13 cellular contexts compared by ENCODE assay signal in genomic region chr4:79603681-79604080, GRCh38.
DNase-seq lines count a peak whose midpoint lies in the region; ATAC-seq, FAIRE-seq and TF ChIP-seq lines count a peak whose summit lies in the region.
"Had no signal": no experiment of that assay in that cellular context is flagged by ENCODE, and none has a peak within 500 bp of the region (broad histone marks: within the 10 kb centered on the region; RNA-seq: fewer than 3 reads in every experiment).

No MANE protein-coding gene starts in this region.

- H3K4me2 ChIP-seq in BLaER1 = peak overlapping the region; percentile 64
- 0 out of 2 replicates have a peak overlapping the region, but pooled peaks have one; percentile 2 for H3K4me2 ChIP-seq in OCI-LY7 (ENCODE audit: low read length)
- no peak overlapping the region for H3K4me2 ChIP-seq in mesenchymal stem cell (ENCODE audit: low read length, poor library complexity, severe bottlenecking)

- no peaks in the 10 kb centered on the region for H3K79me1 ChIP-seq in mesenchymal stem cell (replicated peaks; ENCODE audit: low read length, poor library complexity, severe bottlenecking)

- H4K8ac ChIP-seq in mesenchymal stem cell (ENCODE audit: low read length) = no peak overlapping the region

- peaks cover 0 to 2% (median 0%) of the 10 kb centered on the region in 3 donors for H3K27me3 Mint-ChIP-seq in immature natural killer cell (ENCODE audit: low read depth in 3 of 3)

- H2AFZ ChIP-seq in OCI-LY7 (ENCODE audit: low read length) (peak overlapping the region; percentile 7; the same call in 1 of the 2 replicates), mesenchymal stem cell (ENCODE audit: low read depth, low read length) (no peak overlapping the region)

- peaks cover 0 to 9% (median 5%) of the 10 kb centered on the region in 6 donors for H3K9me3 Mint-ChIP-seq in immature natural killer cell

- H3K9me2 ChIP-seq in OCI-LY7 (ENCODE audit: insufficient read depth, low read length) = no peaks in the 10 kb centered on the region

- ATAC-seq in GM18868 (IDR thresholded peaks at IDR 0.05; ENCODE audit: unreplicated experiment) = peak; percentile 72
- peak; percentile 63 for ATAC-seq in HG02973 (IDR thresholded peaks at IDR 0.05; ENCODE audit: unreplicated experiment)
- ATAC-seq in HG03521 (IDR thresholded peaks at IDR 0.05; ENCODE audit: unreplicated experiment) = no peak

- H3K4me1 Mint-ChIP-seq in immature natural killer cell = no peaks in the 10 kb centered on the region

- H2AK5ac ChIP-seq in mesenchymal stem cell (ENCODE audit: low read length, severe bottlenecking) = no peak overlapping the region

- no peak overlapping the region for H3K18ac ChIP-seq in mesenchymal stem cell (ENCODE audit: low read depth in 1 of 2, low read length in 2 of 2)

- H3K4me3 ChIP-seq in BLaER1 (no peak overlapping the region), OCI-LY7 (ENCODE audit: low read depth, low read length, poor library complexity, severe bottlenecking) (no peak overlapping the region), mesenchymal stem cell (ENCODE audit: insufficient read depth in 1 of 2, low read depth in 1 of 2, low read length in 2 of 2) (no peak overlapping the region)
- H3K4me3 ChIP-seq: colonic mucosa had no signal

- no peak overlapping the region for H3K4ac ChIP-seq in mesenchymal stem cell (ENCODE audit: low read depth in 1 of 2, low read length in 2 of 2)

- no peak overlapping the region for H2BK15ac ChIP-seq in mesenchymal stem cell (ENCODE audit: low read depth, poor library complexity, severe bottlenecking)

- no peak overlapping the region for H2BK120ac ChIP-seq in mesenchymal stem cell (ENCODE audit: low read depth, low read length)

- 85% methylated on average over 5 of the region's 5 CpGs for WGBS in mesenchymal stem cell

- CTCF ChIA-PET in OCI-LY7 (lab: Charles Lee; ENCODE audit: unreplicated experiment) = no interaction called here

- BruUV-seq in OCI-LY7 (replicated peaks; lab: Mats Ljungman, UMichigan) = no TSS peak

- DNase-seq in OCI-LY7 (ENCODE audit: low spot score) = peak; percentile 2
- no peak for DNase-seq in immature natural killer cell
- DNase-seq in mesenchymal stem cell = no peak
- DNase-seq in GM12891 (ENCODE audit: insufficient read length, low spot score) = no peak
- DNase-seq: activated effector memory CD4-positive, alpha-beta T cell treated with Interleukin-2 at 50 U/mL for 16 hours; BE2C; colonic mucosa; NCI-H526; T1000 had no signal

- no peaks in the 10 kb centered on the region for H3K36me3 Mint-ChIP-seq in immature natural killer cell

- H3K27me3 ChIP-seq in BLaER1 = no peaks in the 10 kb centered on the region
- no peaks in the 10 kb centered on the region for H3K27me3 ChIP-seq in mesenchymal stem cell (ENCODE audit: control insufficient read depth in 1 of 2, insufficient read depth in 1 of 2, low read length in 2 of 2)
- H3K27me3 ChIP-seq: BE2C, colonic mucosa had no signal

- no peak overlapping the region for H3K27ac Mint-ChIP-seq in immature natural killer cell

- H3K4me3 Mint-ChIP-seq in immature natural killer cell = no peak overlapping the region

- H3K9me3 ChIP-seq in BLaER1 (no peaks in the 10 kb centered on the region), OCI-LY7 (ENCODE audit: low read length) (no peaks in the 10 kb centered on the region), mesenchymal stem cell (ENCODE audit: control insufficient read depth, low read length) (no peaks in the 10 kb centered on the region)
- H3K9me3 ChIP-seq: BE2C, colonic mucosa had no signal

- no peaks in the 10 kb centered on the region for H3K36me3 ChIP-seq in BLaER1
- no peaks in the 10 kb centered on the region for H3K36me3 ChIP-seq in OCI-LY7 (ENCODE audit: insufficient read depth, low read length)
- no peaks in the 10 kb centered on the region for H3K36me3 ChIP-seq in mesenchymal stem cell (ENCODE audit: control insufficient read depth in 1 of 2, insufficient read depth in 2 of 2, low read depth in 1 of 2, low read length in 2 of 2)
- H3K36me3 ChIP-seq: BE2C, colonic mucosa had no signal

- intact Hi-C loops in OCI-LY7 (cut with micrococcal nuclease; ENCODE audit: unreplicated experiment) = no loop called here

- H3K4me1 ChIP-seq in BLaER1 (peaks cover 35% of the 10 kb centered on the region), OCI-LY7 (ENCODE audit: insufficient read depth, low read length, poor library complexity, severe bottlenecking) (no peaks in the 10 kb centered on the region), mesenchymal stem cell (ENCODE audit: control insufficient read depth, insufficient read depth, low read depth, low read length) (no peaks in the 10 kb centered on the region)
- H3K4me1 ChIP-seq: BE2C, colonic mucosa had no signal

- no peak for TF ChIP-seq POLR2A in GM12891 (IDR thresholded peaks at IDR 0.05; ENCODE audit: low read depth, low read length)

- no peaks in the 10 kb centered on the region for H3K79me2 ChIP-seq in OCI-LY7 (ENCODE audit: insufficient read depth, low read depth, low read length)

- POLR2A ChIA-PET in OCI-LY7 (lab: Charles Lee) = interaction anchor here (0.6 to 0.9 kb wide), 3 partner anchors 9 to 197 kb away, joined by 3 to 4 read pairs (median 3); no protein-coding TSS in a partner anchor

- H4K91ac ChIP-seq in mesenchymal stem cell (ENCODE audit: low read length) = no peak overlapping the region

- no peak for TF ChIP-seq CTCF in OCI-LY7 (conservative IDR thresholded peaks at IDR 0.05; ENCODE audit: low read length)

- H4K20me1 ChIP-seq in BLaER1 (no peaks in the 10 kb centered on the region), OCI-LY7 (ENCODE audit: insufficient read depth, low read length) (no peaks in the 10 kb centered on the region)

- FAIRE-seq in GM12891 (lab: Jason Lieb, UNC) = no peak

- H2BK12ac ChIP-seq in mesenchymal stem cell (ENCODE audit: low read length in 2 of 2) = no peak overlapping the region

- H3K27ac ChIP-seq in BLaER1 (no peak overlapping the region), OCI-LY7 (ENCODE audit: low read depth, low read length, poor library complexity, severe bottlenecking) (no peak overlapping the region), mesenchymal stem cell (ENCODE audit: low read length, poor library complexity, severe bottlenecking) (no peak overlapping the region)
- H3K27ac ChIP-seq: colonic mucosa had no signal

- H3K9ac ChIP-seq in BLaER1 (no peak overlapping the region), mesenchymal stem cell (ENCODE audit: low read length) (no peak overlapping the region)

- H3K23ac ChIP-seq in mesenchymal stem cell (ENCODE audit: low read length in 2 of 2) = no peak overlapping the region

- no peak overlapping the region for H3K14ac ChIP-seq in mesenchymal stem cell (ENCODE audit: low read length in 2 of 2)

- H2BK5ac ChIP-seq in mesenchymal stem cell (ENCODE audit: low read depth, low read length, poor library complexity, severe bottlenecking) = no peak overlapping the region

TF ChIP-seq in GM12891, 5 proteins besides CTCF, POLR2A, EP300 and RAD21:
- no peak for TF ChIP-seq SPI1 (IDR thresholded peaks at IDR 0.05; ENCODE audit: low read depth, low read length)
- TF ChIP-seq POLR2AphosphoS5 (IDR thresholded peaks at IDR 0.05; ENCODE audit: low read depth, low read length) = no peak
- no peak for TF ChIP-seq PAX5 (IDR thresholded peaks at IDR 0.05; ENCODE audit: insufficient read depth, low read length, severe bottlenecking)
- no peak for TF ChIP-seq POU2F2 (IDR thresholded peaks at IDR 0.05; ENCODE audit: low read depth, low read length)
- TF ChIP-seq TAF1 (IDR thresholded peaks at IDR 0.05; ENCODE audit: low read depth, low read length) = no peak
